Comparison of ENCODE assay signal across 16 cellular contexts in the genomic region with DNA sequence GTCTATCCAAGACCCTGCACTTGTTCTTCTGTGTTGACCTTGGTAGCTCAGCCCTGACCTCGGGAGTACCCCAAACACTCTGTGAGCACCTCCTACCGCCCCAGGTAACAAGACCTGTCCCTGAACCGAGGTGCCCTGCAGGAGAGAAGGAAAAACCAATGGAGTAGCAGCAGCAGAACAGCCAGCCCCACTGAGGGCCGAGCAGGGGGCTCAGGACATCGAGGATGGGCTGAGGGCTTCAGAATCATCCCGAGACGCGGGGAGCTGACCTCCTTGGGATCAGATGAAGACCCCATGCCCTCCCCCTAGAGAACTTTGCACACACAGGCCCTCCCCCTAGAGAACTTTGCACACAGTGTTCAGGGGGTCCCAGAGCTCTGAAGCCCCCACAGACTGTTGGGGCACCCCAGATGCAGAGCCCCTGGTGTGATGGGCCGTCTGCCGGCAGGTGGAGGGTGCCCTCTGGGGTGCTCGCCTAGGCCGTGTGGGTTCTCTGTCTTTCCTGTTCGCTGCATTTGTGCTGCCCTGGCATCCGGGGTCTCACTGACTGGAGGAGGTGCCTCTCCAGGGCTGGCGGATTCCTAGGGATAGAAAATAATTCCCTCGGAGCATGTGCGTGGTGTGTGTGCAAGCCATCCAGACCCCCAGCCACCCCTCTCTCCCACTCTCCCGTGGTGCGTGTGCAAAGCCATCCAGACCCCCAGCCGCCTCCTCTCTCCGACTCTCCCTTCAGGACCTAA.
"Had no signal": no experiment of that assay in that cellular context is flagged by ENCODE, and none has a peak within 500 bp of the region (broad histone marks: within the 10 kb centered on the region; RNA-seq: fewer than 3 reads in every experiment).

No MANE protein-coding gene starts in this region.

- H3K36me3 Mint-ChIP-seq: immature natural killer cell, type B pancreatic cell had no signal

- H3K9me3 ChIP-seq: neutrophil, right atrium auricular region, suprapubic skin, thyroid gland, uterus had no signal

- H3K27me3 ChIP-seq: dorsolateral prefrontal cortex, right atrium auricular region, thyroid gland, uterus had no signal

- DNase-seq: central memory CD4-positive, alpha-beta T cell; cortex of kidney; effector CD8-positive, alpha-beta T cell; immature natural killer cell; mammary epithelial cell; small intestine; stimulated activated CD4-positive, alpha-beta T cell treated with anti-CD3 and anti-CD28 coated beads, Interleukin-2, amount 100 ng/mL, for 48 hours; stimulated activated naive CD4-positive, alpha-beta T cell treated with Interleukin-2 at 50 U/mL for 16 hours; thyroid gland; uterus had no signal

- H3K27ac Mint-ChIP-seq: immature natural killer cell, type B pancreatic cell had no signal

- H3K4me3 ChIP-seq: dorsolateral prefrontal cortex, right atrium auricular region, suprapubic skin, thyroid gland, uterus had no signal

- H3K36me3 ChIP-seq: neutrophil, right atrium auricular region, suprapubic skin, thyroid gland, uterus had no signal

- H3K27ac ChIP-seq: neutrophil, right atrium auricular region, suprapubic skin, thyroid gland, uterus had no signal

- H3K4me3 Mint-ChIP-seq: immature natural killer cell, nephron, type B pancreatic cell had no signal

- H3K4me1 Mint-ChIP-seq: immature natural killer cell, nephron had no signal

- H3K4me1 ChIP-seq: uterus had no signal
